In genomic region chr6:150273457-150274309, GRCh38 we compare ENCODE assay signal across 12 cellular contexts.
DNase-seq lines count a peak whose midpoint lies in the region; ATAC-seq and TF ChIP-seq lines count a peak whose summit lies in the region.
"Had no signal": no experiment of that assay in that cellular context is flagged by ENCODE, and none has a peak within 500 bp of the region (broad histone marks: within the 10 kb centered on the region; RNA-seq: fewer than 3 reads in every experiment).

No MANE protein-coding gene starts in this region.

- H3K27me3 ChIP-seq in mammary epithelial cell (ENCODE audit: insufficient read depth, low read length) (no peaks in the 10 kb centered on the region), ectodermal cell (ENCODE audit: control insufficient read depth, insufficient read depth, low read length, poor library complexity, severe bottlenecking) (no peaks in the 10 kb centered on the region)
- H3K27me3 ChIP-seq: left lung, uterus had no signal

- H3K27ac ChIP-seq in mammary epithelial cell (ENCODE audit: insufficient read depth, low read depth, low read length) (peak overlapping the region; percentile 99), ectodermal cell (ENCODE audit: insufficient read depth, low read depth, low read length, poor library complexity, severe bottlenecking) (peak overlapping the region; percentile 62)
- H3K27ac ChIP-seq: left lung, uterus had no signal

- no peak for TF ChIP-seq POLR2A in NB4 (IDR thresholded peaks at IDR 0.05; ENCODE audit: extremely low read depth, insufficient read length)

- H3K36me3 ChIP-seq in mammary epithelial cell (ENCODE audit: insufficient read depth, low read length) = no peaks in the 10 kb centered on the region
- no peaks in the 10 kb centered on the region for H3K36me3 ChIP-seq in ectodermal cell (ENCODE audit: control insufficient read depth, insufficient read depth, low read length)
- H3K36me3 ChIP-seq: left lung, uterus had no signal

- no peaks in the 10 kb centered on the region for H4K20me1 ChIP-seq in mammary epithelial cell (ENCODE audit: insufficient read depth, low read length)

- H3K4me1 ChIP-seq in mammary epithelial cell (ENCODE audit: insufficient read depth, low read length) = peaks cover 64% of the 10 kb centered on the region
- peaks cover 7% of the 10 kb centered on the region for H3K4me1 ChIP-seq in ectodermal cell (ENCODE audit: control insufficient read depth, insufficient read depth, low read length)
- H3K4me1 ChIP-seq: left lung, uterus had no signal

- no peak overlapping the region for H3K4me3 ChIP-seq in mammary epithelial cell (replicated peaks in 1 of 3; ENCODE audit: insufficient read depth in 1 of 3, low read depth in 2 of 3, low read length in 3 of 3)
- no peak overlapping the region for H3K4me3 ChIP-seq in NB4 (ENCODE audit: low read depth, low read length)
- H3K4me3 ChIP-seq in ectodermal cell (ENCODE audit: insufficient read depth, low read depth, low read length) = no peak overlapping the region
- H3K4me3 ChIP-seq: left lung, uterus had no signal

- CTCF ChIA-PET in mammary epithelial cell (lab: Charles Lee; ENCODE audit: low non-redundant PET) = no interaction called here
- CTCF ChIA-PET in MCF 10A (lab: Yijun Ruan, JAX) = interaction anchor here (0.6 to 1.6 kb wide), 11 partner anchors 11 to 193 kb away, joined by 3 to 6 read pairs (median 4); no protein-coding TSS in a partner anchor

- intact Hi-C loops in mammary epithelial cell (cut with micrococcal nuclease) (no loop called here), MCF 10A (cut with micrococcal nuclease) (loop anchor here (2.0 to 5.0 kb wide), 2 partner anchors 121 to 131 kb away; partner anchors contain the start of gene PPP1R14C)

- dilution Hi-C loops in mammary epithelial cell (cut with HindIII; ENCODE audit: low sequenced_read_pairs) = no loop called here

- POLR2A ChIA-PET in MCF 10A (lab: Yijun Ruan, JAX) = interaction anchor here (0.7 to 9.0 kb wide), 9 partner anchors 9 to 129 kb away, joined by 3 to 282 read pairs (median 3); no protein-coding TSS in a partner anchor

- H3K4me2 ChIP-seq in mammary epithelial cell (ENCODE audit: insufficient read depth, low read depth, low read length) = no peak overlapping the region

- no peak overlapping the region for H3K4me3 Mint-ChIP-seq in MCF 10A (ENCODE audit: unreplicated experiment)
- no peak overlapping the region for H3K4me3 Mint-ChIP-seq in stimulated activated naive B cell treated with anti-CD40 and anti-IgM and Interleukin-4, amounts not matched to agents 10 μg/mL and 1 μg/mL and 100 μg/mL, for 72 hours

- no peaks in the 10 kb centered on the region for H3K27me3 Mint-ChIP-seq in MCF 10A (ENCODE audit: insufficient read depth, unreplicated experiment)
- peaks cover 33 to 52% of the 10 kb centered on the region in 2 donors for H3K27me3 Mint-ChIP-seq in stimulated activated naive B cell treated with anti-CD40 and anti-IgM and Interleukin-4, amounts not matched to agents 10 μg/mL and 1 μg/mL and 100 μg/mL, for 72 hours

- no peaks in the 10 kb centered on the region for H3K9me3 Mint-ChIP-seq in MCF 10A (ENCODE audit: unreplicated experiment)
- peaks cover 3 to 4% of the 10 kb centered on the region in 2 donors for H3K9me3 Mint-ChIP-seq in stimulated activated naive B cell treated with anti-CD40 and anti-IgM and Interleukin-4, amounts not matched to agents 10 μg/mL and 1 μg/mL and 100 μg/mL, for 72 hours

- peak; percentile 83 to 85 for ATAC-seq in stimulated activated naive B cell treated with anti-CD40 and anti-IgM and Interleukin-4, amounts not matched to agents 10 μg/mL and 1 μg/mL and 100 μg/mL, for 72 hours (replicated peaks)
- ATAC-seq: left lung had no signal

- H3K9me3 ChIP-seq in mammary epithelial cell (replicated peaks; ENCODE audit: insufficient read depth, low read length) (no peaks in the 10 kb centered on the region), ectodermal cell (ENCODE audit: control insufficient read depth, low read length) (no peaks in the 10 kb centered on the region)
- H3K9me3 ChIP-seq: left lung, uterus had no signal

- WGBS in mammary epithelial cell (ENCODE audit: low coverage, missing lambda C conversion rate) = 97% methylated on average over 15 of the region's 15 CpGs
- 89 to 93% methylated on average over 15 of the region's 15 CpGs for WGBS in ectodermal cell, 2 experiments

- in situ Hi-C loops in mammary epithelial cell (cut with MboI; ENCODE audit: low sequenced_read_pairs in 2 of 2) = no loop called here

- TF ChIP-seq CTCF in mammary epithelial cell (conservative IDR thresholded peaks at IDR 0.05 in 1 of 2, IDR thresholded peaks at IDR 0.05 in 1 of 2; ENCODE audit: extremely low read depth in 1 of 2, insufficient read depth in 1 of 2, low read depth in 1 of 2, low read length in 2 of 2) (no peak), MCF 10A (IDR thresholded peaks at IDR 0.05; ENCODE audit: unreplicated experiment) (no peak), NB4 (IDR thresholded peaks at IDR 0.05; ENCODE audit: low read depth, low read length) (no peak)

- peaks cover 35% of the 10 kb centered on the region for H3K4me1 Mint-ChIP-seq in MCF 10A (ENCODE audit: insufficient read depth, unreplicated experiment)
- H3K4me1 Mint-ChIP-seq in stimulated activated naive B cell treated with anti-CD40 and anti-IgM and Interleukin-4, amounts not matched to agents 10 μg/mL and 1 μg/mL and 100 μg/mL, for 72 hours = peaks cover 8 to 9% of the 10 kb centered on the region in 2 donors

- DNase-seq in mammary epithelial cell (no peak), MCF 10A (ENCODE audit: unreplicated experiment) (no peak), NB4 (ENCODE audit: low read depth) (peak; percentile 27), germinal center (ENCODE audit: low spot score) (no peak), SK-N-DZ (ENCODE audit: low spot score) (no peak), NCI-H510A treated with DMSO at 0.1 percent for 48 hours (lab: John Stamatoyannopoulos, UW) (no peak)
- DNase-seq in stimulated activated naive B cell treated with anti-CD40 and anti-IgM and Interleukin-4, amounts not matched to agents 10 μg/mL and 1 μg/mL and 100 μg/mL, for 72 hours = peak; percentile 19
- DNase-seq: effector CD4-positive, alpha-beta T cell; left lung; NCI-H1694 treated with DMSO at 0.1 percent for 48 hours; uterus had no signal

- H3K36me3 Mint-ChIP-seq in MCF 10A (ENCODE audit: insufficient read depth, unreplicated experiment) = peaks cover 7% of the 10 kb centered on the region
- H3K36me3 Mint-ChIP-seq in stimulated activated naive B cell treated with anti-CD40 and anti-IgM and Interleukin-4, amounts not matched to agents 10 μg/mL and 1 μg/mL and 100 μg/mL, for 72 hours = no peaks in the 10 kb centered on the region

- peak overlapping the region; percentile 44 for H3K9ac ChIP-seq in mammary epithelial cell (ENCODE audit: insufficient read depth, low read length)

- H3K79me2 ChIP-seq in mammary epithelial cell (ENCODE audit: insufficient read depth, low read length) = no peaks in the 10 kb centered on the region

- no TSS peak for BruUV-seq in mammary epithelial cell (replicated peaks; lab: Mats Ljungman, UMichigan)
- BruUV-seq in MCF 10A (replicated peaks; lab: Mats Ljungman, UMichigan) = no TSS peak

- H3K27ac Mint-ChIP-seq in MCF 10A (ENCODE audit: low read depth, unreplicated experiment) = no peak overlapping the region
- no peak overlapping the region for H3K27ac Mint-ChIP-seq in stimulated activated naive B cell treated with anti-CD40 and anti-IgM and Interleukin-4, amounts not matched to agents 10 μg/mL and 1 μg/mL and 100 μg/mL, for 72 hours

- no peak overlapping the region for H2AFZ ChIP-seq in mammary epithelial cell (ENCODE audit: low read depth, low read length)

Comparison
In these comparisons a context has a peak if more than half of its experiments do, and no peak if none do; other contexts are left out.
1. DNase-seq: peak in NB4 (single experiment) and stimulated activated naive B cell treated with anti-CD40 and anti-IgM and Interleukin-4, amounts not matched to agents 10 μg/mL and 1 μg/mL and 100 μg/mL, for 72 hours (single experiment); none in mammary epithelial cell (single experiment), MCF 10A (single experiment), germinal center (single experiment), SK-N-DZ (single experiment) and NCI-H510A treated with DMSO at 0.1 percent for 48 hours (single experiment).